Comparison of ENCODE assay signal across 20 cellular contexts in genomic region chr4:26124753-26125236, GRCh38.
DNase-seq lines count a peak whose midpoint lies in the region; ATAC-seq, FAIRE-seq and TF ChIP-seq lines count a peak whose summit lies in the region.
"Had no signal": no experiment of that assay in that cellular context is flagged by ENCODE, and none has a peak within 500 bp of the region (broad histone marks: within the 10 kb centered on the region; RNA-seq: fewer than 3 reads in every experiment).

No MANE protein-coding gene starts in this region.

- H4K20me1 ChIP-seq in keratinocyte (ENCODE audit: control insufficient read depth, extremely low read depth, insufficient read depth, low read length) (no peaks in the 10 kb centered on the region), MM.1S (ENCODE audit: insufficient read depth, low read length) (no peaks in the 10 kb centered on the region)
- H4K20me1 ChIP-seq: BLaER1 treated with 17β-estradiol and CSF1 and Interleukin-3, amounts not matched to agents 10 nM and 100 nM had no signal

- no peaks in the 10 kb centered on the region for H3K9me3 ChIP-seq in keratinocyte (ENCODE audit: control insufficient read depth, low read depth, low read length)
- H3K9me3 ChIP-seq in MM.1S (replicated peaks; ENCODE audit: insufficient read depth, low read length) = no peaks in the 10 kb centered on the region
- no peaks in the 10 kb centered on the region for H3K9me3 ChIP-seq in tibial artery
- H3K9me3 ChIP-seq: Peyer's patch had no signal

- H3K4me3 ChIP-seq in HFF-Myc (replicated peaks; ENCODE audit: low read depth, low read length) = no peak overlapping the region; the same call in 1 of the 2 replicates
- H3K4me3 ChIP-seq in keratinocyte (ENCODE audit: control insufficient read depth in 2 of 3, extremely low read depth in 1 of 3, insufficient read depth in 2 of 3, low read depth in 1 of 3, low read length in 3 of 3) = no peak overlapping the region
- no peak overlapping the region for H3K4me3 ChIP-seq in MM.1S (ENCODE audit: low read length)
- H3K4me3 ChIP-seq in tibial artery = no peak overlapping the region
- H3K4me3 ChIP-seq: BLaER1 treated with 17β-estradiol and CSF1 and Interleukin-3, amounts not matched to agents 10 nM and 100 nM; Peyer's patch had no signal

- peak; percentile 60 for FAIRE-seq in keratinocyte (lab: Jason Lieb, UNC)
- FAIRE-seq: islet of Langerhans had no signal

- H3K4me1 ChIP-seq in keratinocyte (ENCODE audit: control insufficient read depth, extremely low read depth, insufficient read depth, low read length) (peaks cover 16% of the 10 kb centered on the region), MM.1S (ENCODE audit: low read length) (no peaks in the 10 kb centered on the region), foreskin keratinocyte (peaks cover 7% of the 10 kb centered on the region), tibial artery (no peaks in the 10 kb centered on the region)
- H3K4me1 ChIP-seq: Peyer's patch had no signal

- dilution Hi-C loops in keratinocyte (cut with MboI; ENCODE audit: extremely low pct_ligation_motif_present, low sequenced_read_pairs) = no loop called here

- intact Hi-C loops in tibial artery (cut with DNase I; ENCODE audit: low total_unique reads) = no loop called here

- H3K4me2 ChIP-seq in keratinocyte (ENCODE audit: control insufficient read depth, extremely low read depth, insufficient read depth, low read depth, low read length) (no peak overlapping the region), MM.1S (ENCODE audit: low read depth, low read length) (no peak overlapping the region)

- H3K27me3 ChIP-seq in keratinocyte (ENCODE audit: control insufficient read depth, extremely low read depth, insufficient read depth, low read length) = no peaks in the 10 kb centered on the region
- H3K27me3 ChIP-seq in MM.1S (replicated peaks; ENCODE audit: insufficient read depth, low read length) = no peaks in the 10 kb centered on the region
- H3K27me3 ChIP-seq in foreskin keratinocyte = no peaks in the 10 kb centered on the region
- H3K27me3 ChIP-seq in tibial artery = no peaks in the 10 kb centered on the region
- H3K27me3 ChIP-seq: BLaER1 treated with 17β-estradiol and CSF1 and Interleukin-3, amounts not matched to agents 10 nM and 100 nM; Peyer's patch had no signal

- no peaks in the 10 kb centered on the region for H3K9me2 ChIP-seq in MM.1S (replicated peaks; ENCODE audit: insufficient read depth, low read length)

- TF ChIP-seq CTCF in HFF-Myc (IDR thresholded peaks at IDR 0.05; ENCODE audit: low read depth, low read length, missing control alignments) (no peak), keratinocyte (optimal IDR thresholded peaks at IDR 0.05 in 1 of 3, IDR thresholded peaks at IDR 0.05 in 1 of 3, conservative IDR thresholded peaks at IDR 0.05 in 1 of 3; ENCODE audit: extremely low read depth in 1 of 3, insufficient read depth in 2 of 3, low read length in 3 of 3) (no peak), MM.1S (IDR thresholded peaks at IDR 0.05; ENCODE audit: low read length) (no peak), foreskin keratinocyte (conservative IDR thresholded peaks at IDR 0.05) (no peak), tibial artery (IDR thresholded peaks at IDR 0.05) (no peak)

- H3K79me2 ChIP-seq in keratinocyte (ENCODE audit: control insufficient read depth, insufficient read depth, low read length) (no peaks in the 10 kb centered on the region), MM.1S (ENCODE audit: low read length) (no peaks in the 10 kb centered on the region)

- H3K9me1 ChIP-seq in keratinocyte (ENCODE audit: control insufficient read depth, extremely low read depth, insufficient read depth, low read length) = no peaks in the 10 kb centered on the region

- H2AFZ ChIP-seq in keratinocyte (ENCODE audit: control insufficient read depth, low read length) = no peak overlapping the region
- H2AFZ ChIP-seq in MM.1S (ENCODE audit: low read length) = no peak overlapping the region

- H3K9ac ChIP-seq in keratinocyte (ENCODE audit: control insufficient read depth, extremely low read depth, insufficient read depth, low read length) (no peak overlapping the region), MM.1S (ENCODE audit: low read length) (no peak overlapping the region)
- H3K9ac ChIP-seq: BLaER1 treated with 17β-estradiol and CSF1 and Interleukin-3, amounts not matched to agents 10 nM and 100 nM had no signal

- no peaks in the 10 kb centered on the region for H3F3A ChIP-seq in MM.1S (ENCODE audit: insufficient read depth, low read length)

- DNase-seq in AG20443 (ENCODE audit: low spot score) (peak; percentile 71), HFF-Myc (ENCODE audit: extremely low read depth, low read depth) (peak; percentile 43), amniotic epithelial cell (ENCODE audit: low read depth) (peak; percentile 25), keratinocyte (ENCODE audit: low read depth, low spot score) (no peak), MM.1S (no peak), activated gamma-delta T cell (lab: John Stamatoyannopoulos, UW) (no peak), foreskin keratinocyte (no peak), tibial artery (no peak)
- DNase-seq: activated gamma-delta T cell treated with Interleukin-2 at 50 U/mL for 16 hours, DMS79 treated with DMSO at 0.1 percent for 48 hours, HCEC 1CT, Karpas-422, NCI-H1694 treated with DMSO at 0.1 percent for 48 hours, NCI-H524, occipital lobe, Peyer's patch, T-helper 1 cell had no signal

- no peaks in the 10 kb centered on the region for H3K36me3 ChIP-seq in keratinocyte (ENCODE audit: control insufficient read depth in 2 of 2, extremely low read depth in 1 of 2, insufficient read depth in 2 of 2, low read length in 2 of 2)
- H3K36me3 ChIP-seq in MM.1S (replicated peaks; ENCODE audit: insufficient read depth, low read length) = no peaks in the 10 kb centered on the region
- no peaks in the 10 kb centered on the region for H3K36me3 ChIP-seq in tibial artery
- H3K36me3 ChIP-seq: Peyer's patch had no signal

- H3K27ac ChIP-seq in keratinocyte (ENCODE audit: control insufficient read depth, insufficient read depth, low read length) (no peak overlapping the region), MM.1S (ENCODE audit: low read length) (no peak overlapping the region), foreskin keratinocyte (no peak overlapping the region), tibial artery (no peak overlapping the region)
- H3K27ac ChIP-seq: BLaER1 treated with 17β-estradiol and CSF1 and Interleukin-3, amounts not matched to agents 10 nM and 100 nM; Peyer's patch had no signal

- ATAC-seq in foreskin keratinocyte = no peak
- ATAC-seq: stimulated activated memory B cell treated with anti-CD40 and anti-IgM and Interleukin-4, amounts not matched to agents 10 μg/mL and 1 μg/mL and 100 μg/mL, for 72 hours had no signal

Comparison
In these comparisons a context has a peak if more than half of its experiments do, and no peak if none do; other contexts are left out.
1. DNase-seq: peak in AG20443 (single experiment), HFF-Myc (single experiment) and amniotic epithelial cell (single experiment); none in keratinocyte (single experiment), MM.1S (single experiment), activated gamma-delta T cell (single experiment), foreskin keratinocyte (0 of 2) and tibial artery (0 of 2).